In genomic region chr4:31094474-31094873, GRCh38 we compare ENCODE assay signal across 21 cellular contexts.
"Had no signal": no experiment of that assay in that cellular context is flagged by ENCODE, and none has a peak within 500 bp of the region (broad histone marks: within the 10 kb centered on the region; RNA-seq: fewer than 3 reads in every experiment).

No MANE protein-coding gene starts in this region.

- H3K4me3 ChIP-seq: K562 had no signal

- H3K27ac ChIP-seq: KMS-11 had no signal

- H3K36me3 Mint-ChIP-seq: IgD-negative memory B cell had no signal

- DNase-seq: Kasumi-1, MM.1S, NCI-H1092 treated with DMSO at 0.1 percent for 48 hours, NCI-H1436, NCI-H187, NCI-H2029, NCI-H2081 treated with DMSO at 0.1 percent for 48 hours, NCI-H2171, NCI-H226, NCI-H446, NCI-H510A, NCI-H524 treated with DMSO at 0.1 percent for 48 hours, NCI-H69, NCI-H774, Right ventricle myocardium superior, RPMI8226, SIG-M5 had no signal

- H3K27ac Mint-ChIP-seq: IgD-negative memory B cell had no signal

- H3K27me3 Mint-ChIP-seq: IgD-negative memory B cell had no signal

- H3K4me1 Mint-ChIP-seq: IgD-negative memory B cell had no signal

- ATAC-seq: HepG2, K562 had no signal

- H3K4me2 ChIP-seq: KMS-11 had no signal

- H3K9ac ChIP-seq: KMS-11 had no signal

- H3K4me3 Mint-ChIP-seq: IgD-negative memory B cell had no signal
